In genomic region chr5:176837707-176838115, GRCh38 we compare ENCODE assay signal across 1 cellular context.
A peak's percentile ranks its signal among the peaks of the same experiment; 100 is the strongest.
TF ChIP-seq lines count a peak whose summit lies in the region.

No MANE protein-coding gene starts in this region.

TF ChIP-seq in HepG2, 621 proteins besides CTCF, POLR2A, EP300 and RAD21 (continued from another document and continues in another):
- peak in 1 of 2 experiments; percentile 95; a peak in 2 of 4 replicates for TF ChIP-seq ATF4 (CRISPR knock-in tag; IDR thresholded peaks at IDR 0.05)
- TF ChIP-seq ZNF709 (CRISPR knock-in tag; IDR thresholded peaks at IDR 0.05) = peak; percentile 100
- no peak for TF ChIP-seq IKZF1 (IDR thresholded peaks at IDR 0.05)
- peak; percentile 100 for TF ChIP-seq ZNF44 (CRISPR knock-in tag; IDR thresholded peaks at IDR 0.05)
- peak; percentile 100 for TF ChIP-seq ZNF749 (CRISPR knock-in tag; IDR thresholded peaks at IDR 0.05; ENCODE audit: borderline replicate concordance)
- TF ChIP-seq PHF20 (CRISPR knock-in tag; IDR thresholded peaks at IDR 0.05) = peak; percentile 92
- TF ChIP-seq KAT2B (IDR thresholded peaks at IDR 0.05; ENCODE audit: borderline replicate concordance, low read depth, low read length) = no peak
- peak; percentile 100 for TF ChIP-seq ZNF280B (CRISPR knock-in tag; IDR thresholded peaks at IDR 0.05; ENCODE audit: borderline replicate concordance)
- TF ChIP-seq ZSCAN22 (CRISPR knock-in tag; IDR thresholded peaks at IDR 0.05) = peak; percentile 96
- TF ChIP-seq HMG20A (CRISPR knock-in tag; IDR thresholded peaks at IDR 0.05; ENCODE audit: borderline replicate concordance) = peak; percentile 96
- no peak for TF ChIP-seq ZFP36 (IDR thresholded peaks at IDR 0.05; ENCODE audit: borderline replicate concordance, low read depth, low read length, partially characterized antibody)
- peak; percentile 56; the same call in 1 of the 2 replicates for TF ChIP-seq ZFX (CRISPR knock-in tag; IDR thresholded peaks at IDR 0.05; ENCODE audit: low read depth)
- peak; percentile 97 for TF ChIP-seq HNF1B (CRISPR knock-in tag; IDR thresholded peaks at IDR 0.05)
- peak; percentile 99 for TF ChIP-seq ZNF841 (CRISPR knock-in tag; IDR thresholded peaks at IDR 0.05; ENCODE audit: borderline replicate concordance)
- TF ChIP-seq ZNF598 (CRISPR knock-in tag; IDR thresholded peaks at IDR 0.05; ENCODE audit: borderline replicate concordance) = peak; percentile 100
- no peak for TF ChIP-seq ASH2L (IDR thresholded peaks at IDR 0.05; ENCODE audit: insufficient read length, low read depth, low read length)
- no peak for TF ChIP-seq POLR2G (IDR thresholded peaks at IDR 0.05; ENCODE audit: low read depth, low read length)
- TF ChIP-seq ZNF143 (CRISPR knock-in tag; IDR thresholded peaks at IDR 0.05) = peak; percentile 81
- TF ChIP-seq MIER2 (CRISPR knock-in tag; IDR thresholded peaks at IDR 0.05) = peak; percentile 100
- TF ChIP-seq ZBTB25 (CRISPR knock-in tag; IDR thresholded peaks at IDR 0.05) = peak; percentile 100
- peak; percentile 100 for TF ChIP-seq ZSCAN5A (CRISPR knock-in tag; IDR thresholded peaks at IDR 0.05; ENCODE audit: borderline replicate concordance)
- TF ChIP-seq ZNF383 (CRISPR knock-in tag; IDR thresholded peaks at IDR 0.05; ENCODE audit: borderline replicate concordance) = peak; percentile 99
- peak; percentile 98 for TF ChIP-seq MYC (CRISPR knock-in tag; IDR thresholded peaks at IDR 0.05; ENCODE audit: borderline replicate concordance)
- no peak for TF ChIP-seq HDAC6 (IDR thresholded peaks at IDR 0.05; ENCODE audit: low read depth, low read length)
- TF ChIP-seq SRSF4 (IDR thresholded peaks at IDR 0.05; ENCODE audit: low read depth, low read length, poor library complexity, severe bottlenecking) = no peak
- peak; percentile 100 for TF ChIP-seq ARNT2 (CRISPR knock-in tag; IDR thresholded peaks at IDR 0.05; ENCODE audit: low read depth)
- TF ChIP-seq IKZF4 (CRISPR knock-in tag; IDR thresholded peaks at IDR 0.05; ENCODE audit: borderline replicate concordance, low read depth, not compliant biosample characterization) = peak; percentile 100
- peak; percentile 98 for TF ChIP-seq GATAD2A (CRISPR knock-in tag; IDR thresholded peaks at IDR 0.05)
- TF ChIP-seq STAT6 (CRISPR knock-in tag; IDR thresholded peaks at IDR 0.05; ENCODE audit: borderline replicate concordance) = peak; percentile 99
- peak; percentile 98; the same call in 1 of the 2 replicates for TF ChIP-seq FUBP1 (CRISPR knock-in tag; IDR thresholded peaks at IDR 0.05; ENCODE audit: borderline replicate concordance)
- TF ChIP-seq DPF2 (CRISPR knock-in tag; IDR thresholded peaks at IDR 0.05; ENCODE audit: borderline replicate concordance, low read depth) = 0 out of 2 replicates have a peak, but pooled peaks have one; percentile 39
- TF ChIP-seq MEIS2 (CRISPR knock-in tag; IDR thresholded peaks at IDR 0.05) = peak; percentile 100
- peak; percentile 100 for TF ChIP-seq ZNF567 (CRISPR knock-in tag; IDR thresholded peaks at IDR 0.05; ENCODE audit: borderline replicate concordance)
- TF ChIP-seq TOE1 (CRISPR knock-in tag; IDR thresholded peaks at IDR 0.05) = peak; percentile 100
- no peak for TF ChIP-seq U2AF1 (optimal IDR thresholded peaks at IDR 0.05; ENCODE audit: low read depth, low read length)
- TF ChIP-seq SMC3 (IDR thresholded peaks at IDR 0.05; ENCODE audit: low read length) = no peak
- TF ChIP-seq TBX3 (IDR thresholded peaks at IDR 0.05; ENCODE audit: borderline replicate concordance) = no peak
- peak; percentile 98 for TF ChIP-seq ZNF644 (CRISPR knock-in tag; IDR thresholded peaks at IDR 0.05; ENCODE audit: low read depth)
- TF ChIP-seq ZNF431 (CRISPR knock-in tag; IDR thresholded peaks at IDR 0.05; ENCODE audit: borderline replicate concordance, low read depth) = peak; percentile 100
- peak; percentile 99 for TF ChIP-seq KIAA2018 (CRISPR knock-in tag; IDR thresholded peaks at IDR 0.05; ENCODE audit: borderline replicate concordance)
- peak; percentile 100 for TF ChIP-seq AHR (CRISPR knock-in tag; IDR thresholded peaks at IDR 0.05)
- TF ChIP-seq ATM (IDR thresholded peaks at IDR 0.05; ENCODE audit: borderline replicate concordance) = no peak
- peak; percentile 100 for TF ChIP-seq KDM3A (CRISPR knock-in tag; IDR thresholded peaks at IDR 0.05; ENCODE audit: low read depth)
